In genomic region chr9:95143591-95144561, GRCh38 we compare ENCODE assay signal across 10 cellular contexts.
DNase-seq lines count a peak whose midpoint lies in the region; ATAC-seq and TF ChIP-seq lines count a peak whose summit lies in the region.
"Had no signal": no experiment of that assay in that cellular context is flagged by ENCODE, and none has a peak within 500 bp of the region (broad histone marks: within the 10 kb centered on the region; RNA-seq: fewer than 3 reads in every experiment).

No MANE protein-coding gene starts in this region.

- H3K27ac ChIP-seq in Peyer's patch, result peak overlapping the region; percentile 2 to 70 (median 54)
- H3K27ac ChIP-seq in muscle layer of colon (ENCODE audit: low read depth, low read length), result peak overlapping the region; percentile 1
- peak overlapping the region; percentile 26 to 82 (median 61) for H3K27ac ChIP-seq in tibial nerve

- TF ChIP-seq POLR2A in Peyer's patch (IDR thresholded peaks at IDR 0.05) (no peak), tibial nerve (IDR thresholded peaks at IDR 0.05) (no peak)

- DNase-seq in Peyer's patch (peak; percentile 31 to 86 (median 67)), fibroblast of the conjunctiva (ENCODE audit: low read depth) (peak; percentile 96), tibial nerve (ENCODE audit: low spot score in 2 of 2) (peak; percentile 95 to 98), NCI-H774 (lab: John Stamatoyannopoulos, UW) (no peak)
- no peak for DNase-seq in stimulated activated CD4-positive, alpha-beta T cell treated with anti-CD3 and anti-CD28 coated beads, Interleukin-15, amount 100 ng/mL, for 24 hours
- DNase-seq: activated CD8-positive, alpha-beta memory T cell treated with anti-CD3 and anti-CD28 coated beads, Interleukin-2, amount 50 U/mL, for 4 hours; NCI-H345 had no signal

- H3K4me1 ChIP-seq in Peyer's patch (no peaks in the 10 kb centered on the region), muscle layer of colon (ENCODE audit: insufficient read depth, low read length) (peaks cover 13% of the 10 kb centered on the region), tibial nerve (peaks cover 0 to 41% (median 12%) of the 10 kb centered on the region in 4 donors)

- no peak overlapping the region for H3K9ac ChIP-seq in muscle layer of colon (ENCODE audit: low read length)

- peak; percentile 79 to 98 for TF ChIP-seq EP300 in tibial nerve (IDR thresholded peaks at IDR 0.05)

- WGBS in tibial nerve, 2 donors, result 58 to 62% methylated on average over 18 of the region's 18 CpGs

- TF ChIP-seq CTCF in Peyer's patch (IDR thresholded peaks at IDR 0.05) (no peak), tibial nerve (IDR thresholded peaks at IDR 0.05) (peak in 1 of 5 experiments; percentile 34)

- no peaks in the 10 kb centered on the region for H3K27me3 ChIP-seq in Peyer's patch
- H3K27me3 ChIP-seq in muscle layer of colon (ENCODE audit: control insufficient read depth in 1 of 2, insufficient read depth in 2 of 2, low read length in 2 of 2), result no peaks in the 10 kb centered on the region
- H3K27me3 ChIP-seq in tibial nerve, result no peaks in the 10 kb centered on the region

- H3K36me3 ChIP-seq in Peyer's patch (no peaks in the 10 kb centered on the region), muscle layer of colon (ENCODE audit: insufficient read depth, low read length) (no peaks in the 10 kb centered on the region), tibial nerve (no peaks in the 10 kb centered on the region)

- ATAC-seq in HG02588 (IDR thresholded peaks at IDR 0.05; ENCODE audit: unreplicated experiment), result no peak
- ATAC-seq in HG03039 (IDR thresholded peaks at IDR 0.05; ENCODE audit: unreplicated experiment), result no peak

- H3K4me3 ChIP-seq in Peyer's patch (no peak overlapping the region), muscle layer of colon (ENCODE audit: low read depth in 1 of 2, low read length in 2 of 2) (no peak overlapping the region), tibial nerve (no peak overlapping the region)

- H3K9me3 ChIP-seq in Peyer's patch (no peaks in the 10 kb centered on the region), muscle layer of colon (ENCODE audit: low read length) (no peaks in the 10 kb centered on the region), tibial nerve (no peaks in the 10 kb centered on the region)

Comparison
In these comparisons a context has a peak if more than half of its experiments do, and no peak if none do; other contexts are left out.
1. DNase-seq: peak in Peyer's patch (3 of 3), fibroblast of the conjunctiva (single experiment) and tibial nerve (2 of 2); none in NCI-H774 (single experiment) and stimulated activated CD4-positive, alpha-beta T cell treated with anti-CD3 and anti-CD28 coated beads, Interleukin-15, amount 100 ng/mL, for 24 hours (single experiment).
2. H3K27ac ChIP-seq: peak in every context shown above with its lines; median percentile 61 in tibial nerve; 54 in Peyer's patch; 1 in muscle layer of colon.